In genomic region chr10:49834201-49834600, GRCh38 we compare ENCODE assay signal across 22 cellular contexts.
"Had no signal": no experiment of that assay in that cellular context is flagged by ENCODE, and none has a peak within 500 bp of the region (broad histone marks: within the 10 kb centered on the region; RNA-seq: fewer than 3 reads in every experiment).

No MANE protein-coding gene starts in this region.

- H3K4me2 ChIP-seq: hepatocyte had no signal

- H3K9me3 ChIP-seq: left ventricle myocardium inferior, lower lobe of right lung, right atrium auricular region, sigmoid colon, testis, tibial nerve had no signal

- H3K27me3 ChIP-seq: dorsolateral prefrontal cortex, hepatocyte, right atrium auricular region, sigmoid colon, testis, tibial nerve had no signal

- H3K4me3 Mint-ChIP-seq: memory B cell; naive B cell; stimulated activated naive B cell treated with anti-CD40 and anti-IgM and Interleukin-4, amounts not matched to agents 10 μg/mL and 1 μg/mL and 100 μg/mL, for 72 hours; stimulated activated naive CD8-positive, alpha-beta T cell treated with anti-CD3 and anti-CD28 coated beads, Interleukin-15, amount 100 ng/mL, for 72 hours had no signal

- ATAC-seq: left cardiac atrium; lower lobe of right lung; stimulated activated naive B cell treated with anti-CD40 and anti-IgM and Interleukin-4, amounts not matched to agents 10 μg/mL and 1 μg/mL and 100 μg/mL, for 72 hours; stimulated activated naive CD8-positive, alpha-beta T cell treated with anti-CD3 and anti-CD28 coated beads, Interleukin-15, amount 100 ng/mL, for 72 hours had no signal

- FAIRE-seq: kidney had no signal

- H3K27me3 Mint-ChIP-seq: memory B cell; naive B cell; stimulated activated naive B cell treated with anti-CD40 and anti-IgM and Interleukin-4, amounts not matched to agents 10 μg/mL and 1 μg/mL and 100 μg/mL, for 72 hours; stimulated activated naive CD8-positive, alpha-beta T cell treated with anti-CD3 and anti-CD28 coated beads, Interleukin-15, amount 100 ng/mL, for 72 hours had no signal

- H3K4me3 ChIP-seq: dorsolateral prefrontal cortex, hepatocyte, left ventricle myocardium inferior, lower lobe of right lung, right atrium auricular region, sigmoid colon, skin epidermis, testis, tibial nerve had no signal

- H3K27ac ChIP-seq: dorsolateral prefrontal cortex, left ventricle myocardium inferior, lower lobe of right lung, right atrium auricular region, sigmoid colon, skin epidermis, testis, tibial nerve had no signal

- H3K79me2 ChIP-seq: hepatocyte had no signal

- H3K9me3 Mint-ChIP-seq: memory B cell; naive B cell; stimulated activated naive B cell treated with anti-CD40 and anti-IgM and Interleukin-4, amounts not matched to agents 10 μg/mL and 1 μg/mL and 100 μg/mL, for 72 hours; stimulated activated naive CD8-positive, alpha-beta T cell treated with anti-CD3 and anti-CD28 coated beads, Interleukin-15, amount 100 ng/mL, for 72 hours had no signal

- H3K4me1 ChIP-seq: left ventricle myocardium inferior, lower lobe of right lung, right atrium auricular region, testis, tibial nerve had no signal

- H2AFZ ChIP-seq: hepatocyte had no signal

- DNase-seq: cortex of kidney; dorsolateral prefrontal cortex; effector CD8-positive, alpha-beta T cell; foreskin melanocyte; head of caudate nucleus; kidney; left cardiac atrium; left ventricle myocardium inferior; lower lobe of right lung; naive B cell; posterior cingulate gyrus; sigmoid colon; stimulated activated CD4-positive, alpha-beta T cell treated with anti-CD3 and anti-CD28 coated beads, Interleukin-2, amount 100 ng/mL, for 24 hours; stimulated activated CD4-positive, alpha-beta T cell treated with anti-CD3 and anti-CD28 coated beads, Interleukin-4, amount 100 ng/mL, for 4 hours; stimulated activated naive B cell treated with anti-CD40 and anti-IgM and Interleukin-4, amounts not matched to agents 10 μg/mL and 1 μg/mL and 100 μg/mL, for 72 hours; stimulated activated naive CD8-positive, alpha-beta T cell treated with anti-CD3 and anti-CD28 coated beads, Interleukin-15, amount 100 ng/mL, for 72 hours; testis had no signal

- H3K27ac Mint-ChIP-seq: memory B cell; naive B cell; stimulated activated naive B cell treated with anti-CD40 and anti-IgM and Interleukin-4, amounts not matched to agents 10 μg/mL and 1 μg/mL and 100 μg/mL, for 72 hours; stimulated activated naive CD8-positive, alpha-beta T cell treated with anti-CD3 and anti-CD28 coated beads, Interleukin-15, amount 100 ng/mL, for 72 hours had no signal

- H3K4me1 Mint-ChIP-seq: memory B cell; naive B cell; stimulated activated naive CD8-positive, alpha-beta T cell treated with anti-CD3 and anti-CD28 coated beads, Interleukin-15, amount 100 ng/mL, for 72 hours had no signal
